In the genomic region with DNA sequence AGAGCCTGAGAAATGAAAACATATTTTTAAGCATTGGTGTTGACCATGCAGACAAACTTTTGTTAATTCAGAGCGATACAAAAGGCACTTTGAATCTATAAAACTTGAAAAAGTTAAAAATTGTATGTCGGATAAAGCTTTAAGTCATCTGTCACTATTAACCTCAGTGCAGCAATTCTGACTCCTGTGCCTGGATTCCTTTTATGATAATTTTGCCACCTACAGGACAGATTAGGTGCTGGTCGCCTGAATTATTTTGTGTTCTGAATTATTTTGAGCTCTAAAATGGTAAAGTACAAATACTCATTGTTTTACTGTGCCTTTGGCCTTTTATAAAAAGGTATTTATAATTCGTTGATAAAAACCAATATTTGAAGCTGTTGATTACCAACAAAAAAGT, we compare ENCODE assay signal across 8 cellular contexts. TPM values are rescaled to one million over a fixed set of nuclear protein-coding genes. Genes with fewer than 3 reads are reported as not detected.
DNase-seq lines count a peak whose midpoint lies in the region; ATAC-seq, FAIRE-seq and TF ChIP-seq lines count a peak whose summit lies in the region.

No MANE protein-coding gene starts in this region.

- H4K20me1 ChIP-seq in astrocyte (ENCODE audit: insufficient read depth, low read length), result no peaks in the 10 kb centered on the region

- H3K4me1 Mint-ChIP-seq in astrocyte (ENCODE audit: low read depth, unreplicated experiment) (no peaks in the 10 kb centered on the region), mesothelial cell of epicardium (no peaks in the 10 kb centered on the region)
- H3K4me1 Mint-ChIP-seq in activated T-helper 2 cell treated with anti-CD3 and anti-CD28 coated beads, Interferon-gamma antibody, Interleukin-2, Interleukin-4, amounts not matched to agents 10 μg/mL and 5 μg/mL and 100 μg/mL, durations not matched to agents 14 hours and 24 hours and 36 hours (ENCODE audit: low read depth), result peaks cover 45% of the 10 kb centered on the region

- H3K4me3 ChIP-seq in astrocyte (ENCODE audit: insufficient read depth, low read depth, low read length), result no peak overlapping the region

- H3K9ac ChIP-seq in astrocyte (ENCODE audit: low read length), result no peak overlapping the region

- H3K4me2 ChIP-seq in astrocyte (ENCODE audit: low read length), result no peak overlapping the region

- H3K27ac Mint-ChIP-seq in astrocyte (ENCODE audit: unreplicated experiment), result no peak overlapping the region
- no peak overlapping the region for H3K27ac Mint-ChIP-seq in mesothelial cell of epicardium
- H3K27ac Mint-ChIP-seq in activated T-helper 2 cell treated with anti-CD3 and anti-CD28 coated beads, Interferon-gamma antibody, Interleukin-2, Interleukin-4, amounts not matched to agents 10 μg/mL and 5 μg/mL and 100 μg/mL, durations not matched to agents 14 hours and 24 hours and 36 hours, result no peak overlapping the region

- DNase-seq in NCI-H1105 treated with DMSO at 0.1 percent for 48 hours (lab: John Stamatoyannopoulos, UW) (peak; percentile 15), NCI-H1105 (lab: John Stamatoyannopoulos, UW) (no peak), astrocyte (ENCODE audit: low read depth) (no peak), mesothelial cell of epicardium (ENCODE audit: low spot score in 2 of 2, unreplicated experiment in 2 of 2) (no peak), GM12892 (ENCODE audit: insufficient read length) (no peak), SK-N-DZ (ENCODE audit: low spot score) (no peak)
- DNase-seq in activated T-helper 2 cell treated with anti-CD3 and anti-CD28 coated beads, Interferon-gamma antibody, Interleukin-2, Interleukin-4, amounts not matched to agents 10 μg/mL and 5 μg/mL and 100 μg/mL, durations not matched to agents 14 hours and 24 hours and 36 hours (ENCODE audit: low spot score), result no peak

- no peaks in the 10 kb centered on the region for H3K4me1 ChIP-seq in astrocyte (ENCODE audit: insufficient read depth, low read length)

- no peaks in the 10 kb centered on the region for H3K9me3 ChIP-seq in astrocyte (ENCODE audit: insufficient read depth, low read depth, low read length)

- ATAC-seq in HG02938 (IDR thresholded peaks at IDR 0.05; ENCODE audit: unreplicated experiment), result peak; percentile 77

- H3K27me3 Mint-ChIP-seq in astrocyte (ENCODE audit: low read depth, unreplicated experiment), result no peaks in the 10 kb centered on the region
- H3K27me3 Mint-ChIP-seq in mesothelial cell of epicardium (ENCODE audit: low read depth), result no peaks in the 10 kb centered on the region
- H3K27me3 Mint-ChIP-seq in activated T-helper 2 cell treated with anti-CD3 and anti-CD28 coated beads, Interferon-gamma antibody, Interleukin-2, Interleukin-4, amounts not matched to agents 10 μg/mL and 5 μg/mL and 100 μg/mL, durations not matched to agents 14 hours and 24 hours and 36 hours (ENCODE audit: low read depth), result no peaks in the 10 kb centered on the region

- no peaks in the 10 kb centered on the region for H3K79me2 ChIP-seq in astrocyte (ENCODE audit: insufficient read depth, low read length)

- TF ChIP-seq POLR2A in GM12892 (IDR thresholded peaks at IDR 0.05; ENCODE audit: low read depth, low read length), result no peak

- no peaks in the 10 kb centered on the region for H3K27me3 ChIP-seq in astrocyte (ENCODE audit: insufficient read depth, low read length)

- no peaks in the 10 kb centered on the region for H3K36me3 ChIP-seq in astrocyte (ENCODE audit: insufficient read depth, low read length)

- H3K9me3 Mint-ChIP-seq in astrocyte (ENCODE audit: unreplicated experiment) (peaks cover 2% of the 10 kb centered on the region), mesothelial cell of epicardium (no peaks in the 10 kb centered on the region)
- H3K9me3 Mint-ChIP-seq in activated T-helper 2 cell treated with anti-CD3 and anti-CD28 coated beads, Interferon-gamma antibody, Interleukin-2, Interleukin-4, amounts not matched to agents 10 μg/mL and 5 μg/mL and 100 μg/mL, durations not matched to agents 14 hours and 24 hours and 36 hours, result no peaks in the 10 kb centered on the region

- peaks cover 3% of the 10 kb centered on the region for H3K36me3 Mint-ChIP-seq in astrocyte (ENCODE audit: low read depth, unreplicated experiment)
- H3K36me3 Mint-ChIP-seq in mesothelial cell of epicardium, result no peaks in the 10 kb centered on the region
- peaks cover 75% of the 10 kb centered on the region for H3K36me3 Mint-ChIP-seq in activated T-helper 2 cell treated with anti-CD3 and anti-CD28 coated beads, Interferon-gamma antibody, Interleukin-2, Interleukin-4, amounts not matched to agents 10 μg/mL and 5 μg/mL and 100 μg/mL, durations not matched to agents 14 hours and 24 hours and 36 hours (ENCODE audit: low read depth)

- FAIRE-seq in astrocyte (lab: Jason Lieb, UNC) (no peak), GM12892 (lab: Jason Lieb, UNC) (no peak)

- intact Hi-C loops in activated T-helper 2 cell treated with anti-CD3 and anti-CD28 coated beads, Interferon-gamma antibody, Interleukin-2, Interleukin-4, amounts not matched to agents 10 μg/mL and 5 μg/mL and 100 μg/mL, durations not matched to agents 14 hours and 24 hours and 36 hours (cut with micrococcal nuclease), result loop anchor here (1.0 kb wide), 1 partner anchor 54 kb away; the partner anchor contains the start of gene RNF125

- no peak overlapping the region for H3K27ac ChIP-seq in astrocyte (ENCODE audit: low read depth, low read length)

- no peak overlapping the region for H2AFZ ChIP-seq in astrocyte (ENCODE audit: low read depth, low read length)

- TF ChIP-seq CTCF in astrocyte (IDR thresholded peaks at IDR 0.05; ENCODE audit: insufficient read depth, low read depth, low read length) (peak; percentile 33), mesothelial cell of epicardium (IDR thresholded peaks at IDR 0.05; ENCODE audit: unreplicated experiment) (peak; percentile 51)

- H3K4me3 Mint-ChIP-seq in astrocyte (ENCODE audit: unreplicated experiment) (no peak overlapping the region), mesothelial cell of epicardium (no peak overlapping the region)
- no peak overlapping the region for H3K4me3 Mint-ChIP-seq in activated T-helper 2 cell treated with anti-CD3 and anti-CD28 coated beads, Interferon-gamma antibody, Interleukin-2, Interleukin-4, amounts not matched to agents 10 μg/mL and 5 μg/mL and 100 μg/mL, durations not matched to agents 14 hours and 24 hours and 36 hours (ENCODE audit: low read depth)

RNA-seq across cellular contexts. Expression of gene RNF138, which starts 19.4 kb away (rescaled TPM):
- total RNA-seq in astrocyte (15.4 and 16.3 TPM in 2 replicates), mesothelial cell of epicardium (28.5 to 37.9 TPM (median 31.9 TPM) in 3 replicates)
- polyA plus RNA-seq in GM12892 (2012; ENCODE audit: missing spikeins), result 28.5 TPM
- polyA plus RNA-seq in SK-N-DZ (2014; cell fraction: cytosol; rRNA removed), result 73.8 and 87.5 TPM in 2 replicates
- polyA plus RNA-seq in SK-N-DZ (2014; cell fraction: nucleus; rRNA removed), result 33.2 and 42.1 TPM in 2 replicates
- 84.9 and 100 TPM in 2 replicates for total RNA-seq in activated T-helper 2 cell treated with anti-CD3 and anti-CD28 coated beads, Interferon-gamma antibody, Interleukin-2, Interleukin-4, amounts not matched to agents 10 μg/mL and 5 μg/mL and 100 μg/mL, durations not matched to agents 14 hours and 24 hours and 36 hours

RNA-seq across cellular contexts. Expression of gene RNF125, which starts 53.7 kb away (rescaled TPM):
- total RNA-seq in astrocyte (1.8 and 1.9 TPM in 2 replicates), mesothelial cell of epicardium (0.63 to 0.82 TPM (median 0.74 TPM) in 3 replicates)
- polyA plus RNA-seq in GM12892 (2012; ENCODE audit: missing spikeins), result 1.9 TPM
- 0.39 and 0.61 TPM in 2 replicates for polyA plus RNA-seq in SK-N-DZ (2014; cell fraction: cytosol; rRNA removed)
- 0.25 and 0.26 TPM in 2 replicates for polyA plus RNA-seq in SK-N-DZ (2014; cell fraction: nucleus; rRNA removed)
- total RNA-seq in activated T-helper 2 cell treated with anti-CD3 and anti-CD28 coated beads, Interferon-gamma antibody, Interleukin-2, Interleukin-4, amounts not matched to agents 10 μg/mL and 5 μg/mL and 100 μg/mL, durations not matched to agents 14 hours and 24 hours and 36 hours, result 82.5 and 83.6 TPM in 2 replicates

Comparison
In these comparisons a context has a peak if more than half of its experiments do, and no peak if none do; other contexts are left out.
1. RNA of gene RNF125, which starts 53.7 kb away (total RNA-seq): 82.5 to 83.6 TPM in activated T-helper 2 cell treated with anti-CD3 and anti-CD28 coated beads, Interferon-gamma antibody, Interleukin-2, Interleukin-4, amounts not matched to agents 10 μg/mL and 5 μg/mL and 100 μg/mL, durations not matched to agents 14 hours and 24 hours and 36 hours; 1.8 to 1.9 TPM in astrocyte and 0.63 to 0.82 TPM in mesothelial cell of epicardium; every median in the first group is over 10 times any median in the second.